ENCODE assay signal across 1 cellular context in genomic region chrX:71095971-71096701, GRCh38.
A peak's percentile ranks its signal among the peaks of the same experiment; 100 is the strongest.
TF ChIP-seq lines count a peak whose summit lies in the region.

No MANE protein-coding gene starts in this region.

TF ChIP-seq in HEK293, 187 proteins besides CTCF, POLR2A, EP300 and RAD21 (continued from another document and continues in another):
- TF ChIP-seq PRDM10 (tag by site-specific recombination; IDR thresholded peaks at IDR 0.05) (peak; percentile 55; the same call in 1 of the 2 replicates), ZNF148 (tag by site-specific recombination; IDR thresholded peaks at IDR 0.05; ENCODE audit: borderline replicate concordance) (no peak), REPIN1 (tag by site-specific recombination; IDR thresholded peaks at IDR 0.05; ENCODE audit: low read depth) (no peak), ZNF248 (tag by site-specific recombination; IDR thresholded peaks at IDR 0.05) (no peak), KLF10 (tag by site-specific recombination; IDR thresholded peaks at IDR 0.05) (no peak), MEIS1 (CRISPR knock-in tag; IDR thresholded peaks at IDR 0.05; ENCODE audit: borderline replicate concordance) (no peak), ZNF404 (tag by site-specific recombination; IDR thresholded peaks at IDR 0.05) (no peak), ZSCAN4 (tag by site-specific recombination; IDR thresholded peaks at IDR 0.05) (no peak), GLIS2 (tag by site-specific recombination; IDR thresholded peaks at IDR 0.05) (peak; percentile 62), ZNF24 (tag by site-specific recombination; IDR thresholded peaks at IDR 0.05) (no peak), ZNF202 (tag by site-specific recombination; IDR thresholded peaks at IDR 0.05; ENCODE audit: borderline replicate concordance) (no peak), ZFP69B (tag by site-specific recombination; IDR thresholded peaks at IDR 0.05) (peak; percentile 70), ZNF580 (tag by site-specific recombination; IDR thresholded peaks at IDR 0.05) (no peak), ZBTB11 (tag by site-specific recombination; conservative IDR thresholded peaks at IDR 0.05; ENCODE audit: low read depth) (no peak; the same call in 1 of the 2 replicates), ZNF510 (tag by site-specific recombination; IDR thresholded peaks at IDR 0.05; ENCODE audit: insufficient replicate concordance) (no peak), EGR2 (tag by site-specific recombination; IDR thresholded peaks at IDR 0.05; ENCODE audit: low read depth) (no peak), ZNF211 (tag by site-specific recombination; IDR thresholded peaks at IDR 0.05; ENCODE audit: low read depth) (no peak), HOXD13 (CRISPR knock-in tag; IDR thresholded peaks at IDR 0.05; ENCODE audit: borderline replicate concordance) (no peak), ZBTB20 (tag by site-specific recombination; IDR thresholded peaks at IDR 0.05) (peak; percentile 73), ZNF548 (tag by site-specific recombination; IDR thresholded peaks at IDR 0.05) (no peak), ZNF704 (tag by site-specific recombination; IDR thresholded peaks at IDR 0.05) (no peak), ZSCAN16 (tag by site-specific recombination; IDR thresholded peaks at IDR 0.05) (no peak), ZNF692 (tag by site-specific recombination; IDR thresholded peaks at IDR 0.05) (peak; percentile 80), ZNF449 (tag by site-specific recombination; IDR thresholded peaks at IDR 0.05) (no peak), SCRT2 (tag by site-specific recombination; IDR thresholded peaks at IDR 0.05) (peak; percentile 97), KLF16 (tag by site-specific recombination; IDR thresholded peaks at IDR 0.05) (peak; percentile 57; the same call in 1 of the 2 replicates), ZNF169 (tag by site-specific recombination; IDR thresholded peaks at IDR 0.05) (no peak), ZNF518A (tag by site-specific recombination; conservative IDR thresholded peaks at IDR 0.05; ENCODE audit: low read depth) (no peak), ZNF623 (tag by site-specific recombination; IDR thresholded peaks at IDR 0.05) (0 out of 2 replicates have a peak, but pooled peaks have one; percentile 5), OSR2 (tag by site-specific recombination; IDR thresholded peaks at IDR 0.05) (no peak), KLF8 (tag by site-specific recombination; IDR thresholded peaks at IDR 0.05) (no peak)
